20 cellular contexts compared by ENCODE assay signal in the genomic region with DNA sequence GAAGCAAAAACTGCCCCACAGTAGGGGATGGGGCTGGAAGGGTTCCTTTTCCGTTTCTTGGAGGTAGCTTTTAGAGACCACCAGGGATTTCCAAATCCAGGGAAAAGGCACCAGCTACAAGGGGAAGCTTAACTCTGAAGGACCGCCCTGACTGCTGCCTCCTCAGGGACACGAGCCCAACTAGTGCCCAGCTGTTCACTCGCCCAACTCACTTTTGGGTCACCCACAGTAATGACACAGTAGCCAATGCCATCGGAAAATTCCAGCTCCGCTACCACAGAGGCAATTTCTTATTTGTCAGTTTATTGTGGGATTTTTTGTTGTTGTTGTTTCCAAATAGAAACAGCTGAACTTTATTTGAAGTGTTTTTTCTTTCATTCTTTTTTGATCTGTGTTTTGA.
"Had no signal": no experiment of that assay in that cellular context is flagged by ENCODE, and none has a peak within 500 bp of the region (broad histone marks: within the 10 kb centered on the region; RNA-seq: fewer than 3 reads in every experiment).

No MANE protein-coding gene starts in this region.

- H3K4me3 Mint-ChIP-seq: IgD-negative memory B cell had no signal

- H3K9me3 ChIP-seq: SJSA1 had no signal

- H3K9me3 Mint-ChIP-seq: IgD-negative memory B cell had no signal

- H3K4me1 Mint-ChIP-seq: IgD-negative memory B cell had no signal

- H3K27me3 ChIP-seq: SJSA1 had no signal

- H3K9ac ChIP-seq: KMS-11 had no signal

- DNase-seq: MV-4-11, NCI-H1048, NCI-H1105, NCI-H1417, NCI-H1436 treated with DMSO at 0.1 percent for 48 hours, NCI-H1694, NCI-H187 treated with DMSO at 0.1 percent for 48 hours, NCI-H2029 treated with DMSO at 0.1 percent for 48 hours, NCI-H2227 treated with DMSO at 0.1 percent for 48 hours, NCI-H524, NCI-H526 treated with DMSO at 0.1 percent for 48 hours, NCI-H748 treated with DMSO at 0.1 percent for 48 hours, Right ventricle myocardium superior, RPMI8226, SIG-M5 had no signal

- H3K27ac Mint-ChIP-seq: IgD-negative memory B cell had no signal

- H3K4me3 ChIP-seq: K562, SJSA1, SK-N-MC had no signal

- H3K27ac ChIP-seq: KMS-11, SJSA1, SK-N-MC had no signal

- ATAC-seq: K562 had no signal

- H3K27me3 Mint-ChIP-seq: IgD-negative memory B cell had no signal
